Comparison of ENCODE assay signal across 8 cellular contexts in genomic region chr20:408843-409696, GRCh38. TPM values are rescaled to one million over a fixed set of nuclear protein-coding genes. Genes with fewer than 3 reads are reported as not detected.
DNase-seq lines count a peak whose midpoint lies in the region; ATAC-seq, FAIRE-seq and TF ChIP-seq lines count a peak whose summit lies in the region.

No MANE protein-coding gene starts in this region.

- no peak for TF ChIP-seq RAD21 in K562 (CRISPR knock-in tag; conservative IDR thresholded peaks at IDR 0.05 in 1 of 2, IDR thresholded peaks at IDR 0.05 in 1 of 2)

- H3K9me1 ChIP-seq in K562 (ENCODE audit: control insufficient read depth, insufficient read depth, low read length): no peaks in the 10 kb centered on the region

- H3K4me2 ChIP-seq in K562 (ENCODE audit: insufficient read depth, low read length) (peak overlapping the region; percentile 88), mesendoderm (ENCODE audit: low read length) (peak overlapping the region; percentile 71)

- in situ Hi-C loops in K562 (cut with MboI): no loop called here
- in situ Hi-C loops in transverse colon (cut with MboI; ENCODE audit: low pct_ligation_motif_present in 1 of 4, low pct_unique_long_range_greater_than_20kb in 1 of 4, low sequenced_read_pairs in 3 of 4): no loop called here

- no peak overlapping the region for H4K5ac ChIP-seq in mesendoderm (ENCODE audit: low read length)

- peaks cover 19% of the 10 kb centered on the region for H3K79me1 ChIP-seq in mesendoderm (ENCODE audit: low read length)

- peaks cover 44% of the 10 kb centered on the region for H3K36me3 Mint-ChIP-seq in Caco-2 (ENCODE audit: insufficient read depth, unreplicated experiment)

- H2BK5ac ChIP-seq in mesendoderm (ENCODE audit: low read length): no peak overlapping the region

- peak overlapping the region; percentile 86 for H3K27ac Mint-ChIP-seq in Caco-2 (ENCODE audit: unreplicated experiment)

- H2AFZ ChIP-seq in K562 (ENCODE audit: low read depth, low read length): no peak overlapping the region

- H3K27ac ChIP-seq in K562 (ENCODE audit: extremely low read depth, low read depth, low read length) (peak overlapping the region; percentile 94), mesendoderm (ENCODE audit: low read depth, low read length) (no peak overlapping the region), transverse colon (peak overlapping the region; percentile 92 to 99 (median 97))

- no peaks in the 10 kb centered on the region for H3K9me3 ChIP-seq in Caco-2
- no peaks in the 10 kb centered on the region for H3K9me3 ChIP-seq in MG63
- peaks cover 2% of the 10 kb centered on the region for H3K9me3 ChIP-seq in K562 (replicated peaks; ENCODE audit: control insufficient read depth, insufficient read depth, low read depth, low read length)
- H3K9me3 ChIP-seq in transverse colon: no peaks in the 10 kb centered on the region

- H3K23ac ChIP-seq in mesendoderm (ENCODE audit: low read length): peak overlapping the region; percentile 97

- TF ChIP-seq CTCF in Caco-2 (IDR thresholded peaks at IDR 0.05; ENCODE audit: insufficient read depth in 1 of 2, low read depth in 1 of 2, low read length in 1 of 2, severe bottlenecking in 1 of 2, unreplicated experiment in 1 of 2): no peak
- TF ChIP-seq CTCF in K562 (IDR thresholded peaks at IDR 0.05 in 2 of 3, conservative IDR thresholded peaks at IDR 0.05 in 1 of 3; ENCODE audit: insufficient read depth in 2 of 3, low read depth in 1 of 3, low read length in 3 of 3): no peak
- no peak for TF ChIP-seq CTCF in transverse colon (IDR thresholded peaks at IDR 0.05)

- CTCF ChIA-PET in Caco-2 (lab: Charles Lee): interaction anchor here (0.6 kb wide), 1 partner anchor 54 kb away, joined by 4 read pairs; no protein-coding TSS in a partner anchor
- CTCF ChIA-PET in K562 (lab: Yijun Ruan, JAX; ENCODE audit: low intra/inter-chr PET ratio): no interaction called here

- DNase-seq in Caco-2 (no peak), MG63 (no peak), K562 (ENCODE audit: extremely low read depth in 1 of 4, low spot score in 3 of 4) (peak in 1 of 4 experiments; percentile 18), mesendoderm (peak; percentile 23), transverse colon (no peak), GF-D8 (lab: John Stamatoyannopoulos, UW) (no peak), epidermal melanocyte (ENCODE audit: insufficient read length, low spot score) (no peak)

- H4K8ac ChIP-seq in mesendoderm (ENCODE audit: low read depth, low read length): no peak overlapping the region

- POLR2A ChIA-PET in Caco-2 (lab: Charles Lee) (no interaction called here), K562 (lab: Yijun Ruan, JAX) (interaction anchor here (0.6 kb wide), 1 partner anchor 167 kb away, joined by 3 read pairs; no protein-coding TSS in a partner anchor)

- H4K20me1 ChIP-seq in K562 (replicated peaks; ENCODE audit: control insufficient read depth, insufficient read depth, low read length): no peaks in the 10 kb centered on the region

- no peak overlapping the region for H2BK120ac ChIP-seq in mesendoderm (ENCODE audit: low read depth, low read length)

- H3K27me3 Mint-ChIP-seq in Caco-2 (ENCODE audit: insufficient read depth, unreplicated experiment): no peaks in the 10 kb centered on the region

- peak overlapping the region; percentile 95 for H3K4ac ChIP-seq in mesendoderm (ENCODE audit: low read depth, low read length)

- intact Hi-C loops in Caco-2 (cut with micrococcal nuclease; ENCODE audit: unreplicated experiment) (no loop called here), K562 (cut with micrococcal nuclease) (no loop called here), transverse colon (cut with DNase I; ENCODE audit: low total_unique reads) (no loop called here)

- 0 out of 2 replicates have a peak, but pooled peaks cover 3% of the 10 kb centered on the region for H3K36me3 ChIP-seq in Caco-2 (ENCODE audit: control insufficient read depth, insufficient read depth, low read length)
- peaks cover 23% of the 10 kb centered on the region for H3K36me3 ChIP-seq in MG63
- peaks cover 30% of the 10 kb centered on the region; the same call in 2 of the 3 replicates for H3K36me3 ChIP-seq in K562 (ENCODE audit: control insufficient read depth, insufficient read depth, low read length)
- peaks cover 1% of the 10 kb centered on the region for H3K36me3 ChIP-seq in mesendoderm (ENCODE audit: control insufficient read depth, insufficient read depth, low read length)
- peaks cover 0 to 7% (median 0%) of the 10 kb centered on the region in 4 donors for H3K36me3 ChIP-seq in transverse colon

- BruUV-seq in Caco-2 (replicated peaks; lab: Mats Ljungman, UMichigan) (no TSS peak), K562 (replicated peaks; lab: Mats Ljungman, UMichigan) (no TSS peak)

- peak overlapping the region; percentile 77 for H3K4me3 Mint-ChIP-seq in Caco-2 (ENCODE audit: unreplicated experiment)

- TF ChIP-seq POLR2A in K562 (conservative IDR thresholded peaks at IDR 0.05): no peak
- no peak for TF ChIP-seq POLR2A in transverse colon (IDR thresholded peaks at IDR 0.05)

- H3K56ac ChIP-seq in mesendoderm (ENCODE audit: low read length): peak overlapping the region; percentile 100

- peak overlapping the region; percentile 97 for H3K4me3 ChIP-seq in Caco-2 (ENCODE audit: low read depth, low read length)
- peak overlapping the region; percentile 94 for H3K4me3 ChIP-seq in MG63
- H3K4me3 ChIP-seq in K562: peak overlapping the region; percentile 98
- H3K4me3 ChIP-seq in mesendoderm (ENCODE audit: low read length): peak overlapping the region; percentile 90
- H3K4me3 ChIP-seq in transverse colon: peak overlapping the region; percentile 86 to 100 (median 92)

- peaks cover 22% of the 10 kb centered on the region for H3K4me1 Mint-ChIP-seq in Caco-2 (ENCODE audit: low read depth, unreplicated experiment)

- no peaks in the 10 kb centered on the region for H3K9me3 Mint-ChIP-seq in Caco-2 (ENCODE audit: unreplicated experiment)

- peak; percentile 37 for FAIRE-seq in K562 (lab: Jason Lieb, UNC)

- WGBS in K562 (ENCODE audit: insufficient coverage, low coverage, missing lambda C conversion rate): 3% methylated on average over 7 of the region's 7 CpGs
- WGBS in mesendoderm (ENCODE audit: extremely low coverage, insufficient coverage, low lambda C conversion rate): no CpG with 5 or more reads among the region's 7 CpGs
- WGBS in transverse colon (ENCODE audit: low coverage in 1 of 2), 2 donors: 6 to 10% methylated on average over 2 to 7 of the region's 7 CpGs

- H2BK15ac ChIP-seq in mesendoderm (replicated peaks; ENCODE audit: low read depth): no peak overlapping the region

- H3K4me1 ChIP-seq in Caco-2 (peaks cover 15% of the 10 kb centered on the region), K562 (replicated peaks in 1 of 2; ENCODE audit: control insufficient read depth in 2 of 2, insufficient read depth in 2 of 2, low read length in 2 of 2) (peaks cover 17 to 18% of the 10 kb centered on the region in 2 experiments; a peak in 4 of 5 replicates), mesendoderm (ENCODE audit: control insufficient read depth, low read depth, low read length) (peaks cover 3% of the 10 kb centered on the region), transverse colon (peaks cover 16 to 30% (median 23%) of the 10 kb centered on the region in 4 donors)

- H3K79me2 ChIP-seq in K562 (ENCODE audit: control insufficient read depth, insufficient read depth, low read length) (peaks cover 34% of the 10 kb centered on the region), mesendoderm (ENCODE audit: control insufficient read depth, insufficient read depth, low read length) (peaks cover 9% of the 10 kb centered on the region)

- ATAC-seq in GM21447 (IDR thresholded peaks at IDR 0.05; ENCODE audit: unreplicated experiment): peak; percentile 8
- ATAC-seq in K562: peak; percentile 7

- peak overlapping the region; percentile 61 for H2AK5ac ChIP-seq in mesendoderm (ENCODE audit: low read length)

- no peaks in the 10 kb centered on the region for H3K27me3 ChIP-seq in Caco-2 (replicated peaks; ENCODE audit: control insufficient read depth, insufficient read depth, low read length)
- no peaks in the 10 kb centered on the region for H3K27me3 ChIP-seq in MG63
- H3K27me3 ChIP-seq in K562 (ENCODE audit: control insufficient read depth in 2 of 2, insufficient read depth in 2 of 2, low read length in 2 of 2): no peaks in the 10 kb centered on the region
- no peaks in the 10 kb centered on the region for H3K27me3 ChIP-seq in mesendoderm (ENCODE audit: insufficient read depth, low read length, poor library complexity)
- no peaks in the 10 kb centered on the region for H3K27me3 ChIP-seq in transverse colon

- H3K18ac ChIP-seq in mesendoderm (ENCODE audit: low read length): peak overlapping the region; percentile 70

- H3K9ac ChIP-seq in K562 (ENCODE audit: insufficient read depth in 1 of 2, low read depth in 2 of 2, low read length in 2 of 2) (peak overlapping the region; percentile 95 to 98), mesendoderm (ENCODE audit: low read length) (peak overlapping the region; percentile 99)

- TF ChIP-seq EP300 in K562 (IDR thresholded peaks at IDR 0.05; ENCODE audit: low read length) (no peak), transverse colon (IDR thresholded peaks at IDR 0.05; ENCODE audit: low read depth) (no peak)

RNA-seq across cellular contexts. Expression of gene RBCK1, which starts 1.0 kb away (rescaled TPM):
- total RNA-seq in Caco-2 (2022): 103 and 111 TPM in 2 replicates
- total RNA-seq in MG63 (2014; rRNA removed; shearing (Covaris generic); ENCODE audit: low replicate concordance): 35.7 and 68.7 TPM in 2 replicates
- total RNA-seq in K562 (2011; cell fraction: chromatin; rRNA removed; ENCODE audit: low replicate concordance): 91.7 and 117 TPM in 2 replicates
- 53.4 and 61.7 TPM in 2 replicates for total RNA-seq in K562 (2011; cell fraction: nucleolus; rRNA removed)
- 62.0 and 75.0 TPM in 2 replicates for total RNA-seq in K562 (2011; cell fraction: nucleoplasm; rRNA removed)
- 46.1 and 58.1 TPM in 2 replicates for total RNA-seq in K562 (2014; rRNA removed)
- total RNA-seq in K562 (2014; rRNA removed; fragmentation: Illumina TruSeq; extraction: Trizol): 18.4 and 22.1 TPM in 2 replicates
- total RNA-seq in K562 (2015; rRNA removed; fragmentation: Illumina TruSeq; extraction: Trizol): 18.0 and 19.3 TPM in 2 replicates
- 51.7 and 54.2 TPM in 2 replicates for total RNA-seq in K562 (2021)
- polyA plus RNA-seq in K562 (2011; rRNA removed): 37.6 and 58.2 TPM in 2 replicates
- polyA plus RNA-seq in K562 (2011; cell fraction: cytosol; rRNA removed): 41.1 and 50.2 TPM in 2 replicates
- 71.7 and 92.4 TPM in 2 replicates for polyA plus RNA-seq in K562 (2011; cell fraction: nucleus; rRNA removed)
- 38.5 and 194 TPM in 2 replicates for polyA plus RNA-seq in K562 (2012)
- 26.5 and 37.1 TPM in 2 replicates for polyA plus RNA-seq in K562 (2014; fragmentation: Illumina TruSeq; extraction: Trizol)
- 1 to 10 TPM; 5.9 to 8.3 TPM for polyA plus RNA-seq in K562 (2014; fragmentation: Nextera tagmentation; extraction: Ambion mirVana)
- 52.7 and 59.3 TPM in 2 replicates for polyA plus RNA-seq in K562 (2014; rRNA removed)
- 16.0 and 22.1 TPM in 2 replicates for polyA minus RNA-seq in K562 (2011; rRNA and poly(A)+ RNA removed)
- 16.1 and 28.0 TPM in 2 replicates for polyA minus RNA-seq in K562 (2011; cell fraction: cytosol; rRNA and poly(A)+ RNA removed)
- polyA minus RNA-seq in K562 (2011; cell fraction: nucleus; rRNA and poly(A)+ RNA removed): 15.3 and 29.2 TPM in 2 replicates
- polyA plus RNA-seq in mesendoderm (2013, experiment 1 of 2): 38.6 TPM
- 36.6 TPM for polyA plus RNA-seq in mesendoderm (2013, experiment 2 of 2)
- total RNA-seq in transverse colon: 100 to 1,000 TPM; 101 to 152 (median 110) TPM

RNA-seq across cellular contexts. Expression of gene TRIB3, which starts 28.5 kb away (rescaled TPM):
- total RNA-seq in Caco-2 (2022) (113 and 132 TPM in 2 replicates), K562 (2014; rRNA removed) (113 and 114 TPM in 2 replicates), K562 (2014; rRNA removed; fragmentation: Illumina TruSeq; extraction: Trizol) (43.5 and 47.4 TPM in 2 replicates), K562 (2015; rRNA removed; fragmentation: Illumina TruSeq; extraction: Trizol) (22.1 and 23.0 TPM in 2 replicates), K562 (2021) (102 and 110 TPM in 2 replicates), transverse colon (10 to 100 TPM in 2 of 4 donors, 1 to 10 TPM in 2; 3.8 to 11.3 (median 7.9) TPM)
- total RNA-seq in MG63 (2014; rRNA removed; shearing (Covaris generic); ENCODE audit: low replicate concordance): 15.0 and 33.3 TPM in 2 replicates
- 20.3 and 47.6 TPM in 2 replicates for total RNA-seq in K562 (2011; cell fraction: chromatin; rRNA removed; ENCODE audit: low replicate concordance)
- total RNA-seq in K562 (2011; cell fraction: nucleolus; rRNA removed): 45.7 and 51.3 TPM in 2 replicates
- 38.2 and 39.5 TPM in 2 replicates for total RNA-seq in K562 (2011; cell fraction: nucleoplasm; rRNA removed)
- polyA plus RNA-seq in K562 (2011; rRNA removed) (44.4 and 114 TPM in 2 replicates), K562 (2014; fragmentation: Illumina TruSeq; extraction: Trizol) (55.3 and 78.6 TPM in 2 replicates), K562 (2014; fragmentation: Nextera tagmentation; extraction: Ambion mirVana) (10 to 100 TPM; 12.1 to 14.9 TPM), K562 (2014; rRNA removed) (78.8 and 80.6 TPM in 2 replicates)
- polyA plus RNA-seq in K562 (2011; cell fraction: cytosol; rRNA removed): 105 and 109 TPM in 2 replicates
- 42.6 and 66.5 TPM in 2 replicates for polyA plus RNA-seq in K562 (2011; cell fraction: nucleus; rRNA removed)
- polyA plus RNA-seq in K562 (2012): 40.1 and 401 TPM in 2 replicates
- polyA minus RNA-seq in K562 (2011; rRNA and poly(A)+ RNA removed): 33.3 and 53.8 TPM in 2 replicates
- polyA minus RNA-seq in K562 (2011; cell fraction: cytosol; rRNA and poly(A)+ RNA removed): 37.2 and 88.9 TPM in 2 replicates
- polyA minus RNA-seq in K562 (2011; cell fraction: nucleus; rRNA and poly(A)+ RNA removed): 9.7 and 26.4 TPM in 2 replicates
- polyA plus RNA-seq in mesendoderm (2013, experiment 1 of 2): 9.3 TPM
- polyA plus RNA-seq in mesendoderm (2013, experiment 2 of 2): 10.0 TPM

RNA-seq across cellular contexts. Expression of gene TBC1D20, which starts 53.3 kb away (rescaled TPM):
- 30.0 and 35.8 TPM in 2 replicates for total RNA-seq in Caco-2 (2022)
- total RNA-seq in MG63 (2014; rRNA removed; shearing (Covaris generic); ENCODE audit: low replicate concordance): 10.2 and 11.6 TPM in 2 replicates
- total RNA-seq in K562 (2011; cell fraction: chromatin; rRNA removed; ENCODE audit: low replicate concordance): 62.9 and 93.5 TPM in 2 replicates
- 46.9 and 48.3 TPM in 2 replicates for total RNA-seq in K562 (2011; cell fraction: nucleolus; rRNA removed)
- total RNA-seq in K562 (2011; cell fraction: nucleoplasm; rRNA removed): 55.8 and 62.3 TPM in 2 replicates
- 15.1 and 20.0 TPM in 2 replicates for total RNA-seq in K562 (2014; rRNA removed)
- 11.9 and 14.2 TPM in 2 replicates for total RNA-seq in K562 (2014; rRNA removed; fragmentation: Illumina TruSeq; extraction: Trizol)
- 11.8 and 12.8 TPM in 2 replicates for total RNA-seq in K562 (2015; rRNA removed; fragmentation: Illumina TruSeq; extraction: Trizol)
- total RNA-seq in K562 (2021): 17.8 and 20.6 TPM in 2 replicates
- polyA plus RNA-seq in K562 (2011; rRNA removed): 25.3 and 45.8 TPM in 2 replicates
- 29.6 and 54.5 TPM in 2 replicates for polyA plus RNA-seq in K562 (2011; cell fraction: cytosol; rRNA removed)
- polyA plus RNA-seq in K562 (2011; cell fraction: nucleus; rRNA removed): 63.5 and 76.7 TPM in 2 replicates
- polyA plus RNA-seq in K562 (2012): 14.9 and 35.8 TPM in 2 replicates
- polyA plus RNA-seq in K562 (2014; fragmentation: Illumina TruSeq; extraction: Trizol): 20.4 and 23.7 TPM in 2 replicates
- polyA plus RNA-seq in K562 (2014; fragmentation: Nextera tagmentation; extraction: Ambion mirVana): 1 to 10 TPM; 7.0 to 9.5 TPM
- polyA plus RNA-seq in K562 (2014; rRNA removed): 20.1 and 21.1 TPM in 2 replicates
- polyA minus RNA-seq in K562 (2011; rRNA and poly(A)+ RNA removed): 25.0 and 35.4 TPM in 2 replicates
- 11.8 and 18.3 TPM in 2 replicates for polyA minus RNA-seq in K562 (2011; cell fraction: cytosol; rRNA and poly(A)+ RNA removed)
- polyA minus RNA-seq in K562 (2011; cell fraction: nucleus; rRNA and poly(A)+ RNA removed): 13.1 and 31.0 TPM in 2 replicates
- polyA plus RNA-seq in mesendoderm (2013, experiment 1 of 2): 8.6 TPM
- polyA plus RNA-seq in mesendoderm (2013, experiment 2 of 2): 8.9 TPM
- total RNA-seq in transverse colon: 10 to 100 TPM; 29.1 to 65.5 (median 36.9) TPM
